In the genomic region with DNA sequence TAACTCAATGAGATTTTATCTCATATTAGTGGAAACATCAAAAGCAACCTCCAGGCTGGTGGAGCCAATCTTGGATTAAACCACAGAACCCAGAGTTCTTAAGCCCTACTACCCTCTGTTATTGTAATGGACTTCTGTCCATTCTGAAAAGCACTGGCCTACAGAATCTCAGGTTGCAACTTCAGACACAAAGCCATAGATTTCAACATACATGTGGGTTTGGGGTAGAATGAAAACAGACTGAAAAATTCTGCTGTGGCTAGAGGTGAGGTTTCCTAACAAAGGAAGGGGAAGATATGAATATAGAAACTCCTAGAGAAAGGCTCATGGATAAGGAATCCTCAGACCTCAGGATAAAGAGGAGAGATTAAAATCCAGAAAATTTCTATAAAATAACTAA, we compare ENCODE assay signal across 25 cellular contexts.
"Had no signal": no experiment of that assay in that cellular context is flagged by ENCODE, and none has a peak within 500 bp of the region (broad histone marks: within the 10 kb centered on the region; RNA-seq: fewer than 3 reads in every experiment).

No MANE protein-coding gene starts in this region.

- H3K36me3 Mint-ChIP-seq: activated naive CD4-positive, alpha-beta T cell treated with anti-CD3 and anti-CD28 coated beads, Interleukin-2, amount 10 ng/mL, durations not matched to agents 7 days and 5 days; activated naive CD8-positive, alpha-beta T cell treated with anti-CD3 and anti-CD28 coated beads, Interleukin-2, amount 10 ng/mL, durations not matched to agents 7 days and 5 days had no signal

- H3K9me3 Mint-ChIP-seq: activated CD4-positive, alpha-beta memory T cell treated with anti-CD3 and anti-CD28 coated beads, Interleukin-2, amount 10 ng/mL, durations not matched to agents 7 days and 5 days; activated naive CD4-positive, alpha-beta T cell treated with anti-CD3 and anti-CD28 coated beads, Interleukin-2, amount 10 ng/mL, durations not matched to agents 7 days and 5 days; activated naive CD8-positive, alpha-beta T cell treated with anti-CD3 and anti-CD28 coated beads, Interleukin-2, amount 10 ng/mL, durations not matched to agents 7 days and 5 days; activated T-cell treated with anti-CD3 and anti-CD28 coated beads, Interleukin-2, amount 50 U/mL, for 72 hours; activated T-helper 2 cell treated with anti-CD3 and anti-CD28 coated beads, Interferon-gamma antibody, Interleukin-2, Interleukin-4, amounts not matched to agents 10 μg/mL and 5 μg/mL and 100 μg/mL, durations not matched to agents 14 hours and 24 hours and 36 hours had no signal

- H3K27me3 Mint-ChIP-seq: activated CD4-positive, alpha-beta memory T cell treated with anti-CD3 and anti-CD28 coated beads, Interleukin-2, amount 10 ng/mL, durations not matched to agents 7 days and 5 days; activated CD4-positive, alpha-beta T cell treated with anti-CD3 and anti-CD28 coated beads for 36 hours; activated naive CD4-positive, alpha-beta T cell treated with anti-CD3 and anti-CD28 coated beads, Interleukin-2, amount 10 ng/mL, durations not matched to agents 7 days and 5 days; activated naive CD8-positive, alpha-beta T cell treated with anti-CD3 and anti-CD28 coated beads, Interleukin-2, amount 10 ng/mL, durations not matched to agents 7 days and 5 days had no signal

- H3K4me3 Mint-ChIP-seq: activated CD4-positive, alpha-beta memory T cell treated with anti-CD3 and anti-CD28 coated beads, Interleukin-2, amount 10 ng/mL, durations not matched to agents 7 days and 5 days; activated CD4-positive, alpha-beta T cell treated with anti-CD3 and anti-CD28 coated beads for 36 hours; activated naive CD4-positive, alpha-beta T cell treated with anti-CD3 and anti-CD28 coated beads, Interleukin-2, amount 10 ng/mL, durations not matched to agents 7 days and 5 days; activated naive CD8-positive, alpha-beta T cell treated with anti-CD3 and anti-CD28 coated beads, Interleukin-2, amount 10 ng/mL, durations not matched to agents 7 days and 5 days; activated T-cell treated with anti-CD3 and anti-CD28 coated beads, Interleukin-2, amount 50 U/mL, for 72 hours had no signal

- ATAC-seq: activated CD4-positive, alpha-beta T cell treated with anti-CD3 and anti-CD28 coated beads for 36 hours; activated T-cell treated with anti-CD3 and anti-CD28 coated beads, Interleukin-2, amount 50 U/mL, for 72 hours had no signal

- H3K27ac Mint-ChIP-seq: activated CD4-positive, alpha-beta memory T cell treated with anti-CD3 and anti-CD28 coated beads, Interleukin-2, amount 10 ng/mL, durations not matched to agents 7 days and 5 days; activated CD4-positive, alpha-beta T cell treated with anti-CD3 and anti-CD28 coated beads for 36 hours; activated naive CD4-positive, alpha-beta T cell treated with anti-CD3 and anti-CD28 coated beads, Interleukin-2, amount 10 ng/mL, durations not matched to agents 7 days and 5 days; activated naive CD8-positive, alpha-beta T cell treated with anti-CD3 and anti-CD28 coated beads, Interleukin-2, amount 10 ng/mL, durations not matched to agents 7 days and 5 days; activated T-cell treated with anti-CD3 and anti-CD28 coated beads, Interleukin-2, amount 50 U/mL, for 72 hours; activated T-helper 2 cell treated with anti-CD3 and anti-CD28 coated beads, Interferon-gamma antibody, Interleukin-2, Interleukin-4, amounts not matched to agents 10 μg/mL and 5 μg/mL and 100 μg/mL, durations not matched to agents 14 hours and 24 hours and 36 hours had no signal

- H3K4me1 Mint-ChIP-seq: activated CD4-positive, alpha-beta memory T cell treated with anti-CD3 and anti-CD28 coated beads, Interleukin-2, amount 10 ng/mL, durations not matched to agents 7 days and 5 days; activated CD4-positive, alpha-beta T cell treated with anti-CD3 and anti-CD28 coated beads for 36 hours; activated naive CD4-positive, alpha-beta T cell treated with anti-CD3 and anti-CD28 coated beads, Interleukin-2, amount 10 ng/mL, durations not matched to agents 7 days and 5 days; activated naive CD8-positive, alpha-beta T cell treated with anti-CD3 and anti-CD28 coated beads, Interleukin-2, amount 10 ng/mL, durations not matched to agents 7 days and 5 days had no signal

- H3K4me3 ChIP-seq: ascending aorta, breast epithelium, SK-N-MC had no signal

- DNase-seq: activated CD4-positive, alpha-beta memory T cell treated with anti-CD3 and anti-CD28 coated beads, Interleukin-2, amount 10 ng/mL, durations not matched to agents 7 days and 5 days; activated CD4-positive, alpha-beta T cell treated with anti-CD3 and anti-CD28 coated beads for 36 hours; activated CD4-positive, alpha-beta T cell treated with anti-CD3 and anti-CD28 coated beads, Interleukin-2, amount 50 U/mL, for 1 hour; activated CD8-positive, alpha-beta memory T cell treated with anti-CD3 and anti-CD28 coated beads, Interleukin-2, amount 50 U/mL, for 4 hours; activated gamma-delta T cell treated with Interleukin-2 at 50 U/mL for 16 hours; activated naive CD4-positive, alpha-beta T cell treated with anti-CD3 and anti-CD28 coated beads, Interleukin-2, amount 10 ng/mL, durations not matched to agents 7 days and 5 days; activated naive CD8-positive, alpha-beta T cell treated with anti-CD3 and anti-CD28 coated beads, Interleukin-2, amount 10 ng/mL, durations not matched to agents 7 days and 5 days; activated T-cell treated with anti-CD3 and anti-CD28 coated beads, Interleukin-2, amount 50 U/mL, for 72 hours; amniotic stem cell; central memory CD4-positive, alpha-beta T cell; MM.1S; NCI-H1105; NCI-H1436 treated with DMSO at 0.1 percent for 48 hours; NCI-H1930; NCI-H2171 treated with DMSO at 0.1 percent for 48 hours; NCI-H345; NCI-H510A; NCI-H526 treated with DMSO at 0.1 percent for 48 hours; NCI-H82; T-helper 1 cell; WERI-Rb-1 had no signal
